ENCODE assay signal across 13 cellular contexts in the genomic region with DNA sequence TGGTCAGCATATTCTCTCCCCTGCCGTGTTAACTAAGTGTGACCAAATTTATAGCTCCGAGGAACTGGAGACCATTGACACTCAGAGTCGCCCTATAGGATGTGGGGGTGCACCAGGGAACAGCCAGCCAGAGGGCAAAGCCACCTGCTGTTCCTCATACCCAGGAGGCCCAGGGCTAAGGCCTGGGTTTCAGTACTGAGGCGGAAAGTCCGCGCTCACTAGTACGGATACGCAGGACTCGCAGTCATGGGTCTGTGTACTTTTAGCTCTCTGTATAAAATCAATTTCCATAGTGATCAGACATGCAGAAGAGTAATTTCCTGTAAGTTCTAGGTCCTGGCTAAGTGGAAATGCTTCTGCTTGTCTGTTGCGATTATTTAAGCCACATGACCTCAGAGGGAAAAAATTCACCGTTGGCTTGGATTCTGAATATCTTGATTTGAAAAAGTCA.
DNase-seq lines count a peak whose midpoint lies in the region; ATAC-seq, FAIRE-seq and TF ChIP-seq lines count a peak whose summit lies in the region.
"Had no signal": no experiment of that assay in that cellular context is flagged by ENCODE, and none has a peak within 500 bp of the region (broad histone marks: within the 10 kb centered on the region; RNA-seq: fewer than 3 reads in every experiment).

No MANE protein-coding gene starts in this region.

- H3K4me1 Mint-ChIP-seq in chondrocyte (ENCODE audit: low read depth) = peaks cover 55% of the 10 kb centered on the region
- no peaks in the 10 kb centered on the region for H3K4me1 Mint-ChIP-seq in natural killer cell treated with Interleukin-12 subunit alpha and Interleukin-12 subunit beta and Interleukin-15 and Interleukin-18, amount 100 ng/mL, for 72 hours (ENCODE audit: low read depth in 2 of 2)
- H3K4me1 Mint-ChIP-seq: activated CD8-positive, alpha-beta memory T cell treated with anti-CD3 and anti-CD28 coated beads, Interleukin-2, amount 10 ng/mL, durations not matched to agents 7 days and 5 days; activated naive CD8-positive, alpha-beta T cell treated with anti-CD3 and anti-CD28 coated beads for 36 hours had no signal

- ATAC-seq in natural killer cell treated with Interleukin-12 subunit alpha and Interleukin-12 subunit beta and Interleukin-15 and Interleukin-18, amount 100 ng/mL, for 72 hours = no peak
- ATAC-seq: activated CD8-positive, alpha-beta memory T cell treated with anti-CD3 and anti-CD28 coated beads, Interleukin-2, amount 10 ng/mL, durations not matched to agents 7 days and 5 days had no signal

- H3K4me1 ChIP-seq in small intestine (ENCODE audit: control insufficient read depth in 2 of 2, insufficient read depth in 1 of 2, low read depth in 1 of 2, low read length in 1 of 2) = peaks cover 6 to 11% of the 10 kb centered on the region in 2 donors

- no peaks in the 10 kb centered on the region for H3K27me3 ChIP-seq in small intestine (ENCODE audit: control insufficient read depth in 2 of 2, insufficient read depth in 2 of 2, low read length in 2 of 2)

- TF ChIP-seq CTCF in chondrocyte (IDR thresholded peaks at IDR 0.05) = no peak

- H3K36me3 Mint-ChIP-seq in chondrocyte (ENCODE audit: low read depth) = peaks cover 12% of the 10 kb centered on the region
- H3K36me3 Mint-ChIP-seq in natural killer cell treated with Interleukin-12 subunit alpha and Interleukin-12 subunit beta and Interleukin-15 and Interleukin-18, amount 100 ng/mL, for 72 hours = no peaks in the 10 kb centered on the region
- H3K36me3 Mint-ChIP-seq: activated CD8-positive, alpha-beta memory T cell treated with anti-CD3 and anti-CD28 coated beads, Interleukin-2, amount 10 ng/mL, durations not matched to agents 7 days and 5 days had no signal

- WGBS in small intestine, 3 donors = 67 to 92% (median 84%) methylated on average over 11 of the region's 11 CpGs

- H3K4me3 Mint-ChIP-seq in chondrocyte (ENCODE audit: unreplicated experiment) = no peak overlapping the region
- no peak overlapping the region for H3K4me3 Mint-ChIP-seq in natural killer cell treated with Interleukin-12 subunit alpha and Interleukin-12 subunit beta and Interleukin-15 and Interleukin-18, amount 100 ng/mL, for 72 hours
- H3K4me3 Mint-ChIP-seq: activated CD8-positive, alpha-beta memory T cell treated with anti-CD3 and anti-CD28 coated beads, Interleukin-2, amount 10 ng/mL, durations not matched to agents 7 days and 5 days; activated naive CD8-positive, alpha-beta T cell treated with anti-CD3 and anti-CD28 coated beads for 36 hours had no signal

- H3K27ac Mint-ChIP-seq in chondrocyte (ENCODE audit: unreplicated experiment) = peak overlapping the region; percentile 80
- H3K27ac Mint-ChIP-seq in natural killer cell treated with Interleukin-12 subunit alpha and Interleukin-12 subunit beta and Interleukin-15 and Interleukin-18, amount 100 ng/mL, for 72 hours = no peak overlapping the region
- H3K27ac Mint-ChIP-seq: activated CD8-positive, alpha-beta memory T cell treated with anti-CD3 and anti-CD28 coated beads, Interleukin-2, amount 10 ng/mL, durations not matched to agents 7 days and 5 days; activated naive CD8-positive, alpha-beta T cell treated with anti-CD3 and anti-CD28 coated beads for 36 hours had no signal

- no peaks in the 10 kb centered on the region for H3K36me3 ChIP-seq in small intestine (ENCODE audit: control insufficient read depth in 2 of 2, insufficient read depth in 2 of 2, low read length in 2 of 2)

- H3K27me3 Mint-ChIP-seq in chondrocyte (ENCODE audit: low read depth) = no peaks in the 10 kb centered on the region
- no peaks in the 10 kb centered on the region for H3K27me3 Mint-ChIP-seq in natural killer cell treated with Interleukin-12 subunit alpha and Interleukin-12 subunit beta and Interleukin-15 and Interleukin-18, amount 100 ng/mL, for 72 hours
- H3K27me3 Mint-ChIP-seq: activated CD8-positive, alpha-beta memory T cell treated with anti-CD3 and anti-CD28 coated beads, Interleukin-2, amount 10 ng/mL, durations not matched to agents 7 days and 5 days; activated naive CD8-positive, alpha-beta T cell treated with anti-CD3 and anti-CD28 coated beads for 36 hours had no signal

- FAIRE-seq in small intestine (lab: Jason Lieb, UNC) = no peak

- H3K4me3 ChIP-seq in small intestine (ENCODE audit: low read depth in 1 of 2, low read length in 2 of 2) = no peak overlapping the region

- DNase-seq in DMS 273 (lab: John Stamatoyannopoulos, UW; ENCODE audit: unreplicated experiment) (peak; percentile 60), DMS 273 treated with DMSO at 0.1 percent for 48 hours (lab: John Stamatoyannopoulos, UW) (no peak), chondrocyte (ENCODE audit: low spot score) (no peak), kidney tubule cell (ENCODE audit: low spot score) (peak; percentile 28), stromal cell of bone marrow (ENCODE audit: low read depth) (peak; percentile 27), small intestine (no peak), NCI-H2171 (lab: John Stamatoyannopoulos, UW) (no peak)
- no peak for DNase-seq in natural killer cell treated with Interleukin-12 subunit alpha and Interleukin-12 subunit beta and Interleukin-15 and Interleukin-18, amount 100 ng/mL, for 72 hours (ENCODE audit: low spot score)
- DNase-seq: activated CD8-positive, alpha-beta memory T cell treated with anti-CD3 and anti-CD28 coated beads, Interleukin-2, amount 10 ng/mL, durations not matched to agents 7 days and 5 days; activated naive CD8-positive, alpha-beta T cell treated with anti-CD3 and anti-CD28 coated beads for 36 hours; Caco-2; effector CD8-positive, alpha-beta T cell; NCI-H1694 had no signal

- peak overlapping the region in 1 of 2 donors; percentile 79 for H3K27ac ChIP-seq in small intestine (ENCODE audit: low read depth in 1 of 2, low read length in 1 of 2)

- H3K9me3 ChIP-seq in small intestine (ENCODE audit: control insufficient read depth, low read depth) = no peaks in the 10 kb centered on the region
- H3K9me3 ChIP-seq: Caco-2 had no signal

- no peaks in the 10 kb centered on the region for H3K9me3 Mint-ChIP-seq in chondrocyte (ENCODE audit: low read depth)
- no peaks in the 10 kb centered on the region for H3K9me3 Mint-ChIP-seq in natural killer cell treated with Interleukin-12 subunit alpha and Interleukin-12 subunit beta and Interleukin-15 and Interleukin-18, amount 100 ng/mL, for 72 hours
- H3K9me3 Mint-ChIP-seq: activated naive CD8-positive, alpha-beta T cell treated with anti-CD3 and anti-CD28 coated beads for 36 hours had no signal

Comparison
In these comparisons a context has a peak if more than half of its experiments do, and no peak if none do; other contexts are left out.
1. DNase-seq: peak in DMS 273 (single experiment), kidney tubule cell (single experiment) and stromal cell of bone marrow (single experiment); none in DMS 273 treated with DMSO at 0.1 percent for 48 hours (single experiment), chondrocyte (single experiment), small intestine (single experiment), natural killer cell treated with Interleukin-12 subunit alpha and Interleukin-12 subunit beta and Interleukin-15 and Interleukin-18, amount 100 ng/mL, for 72 hours (single experiment) and NCI-H2171 (single experiment).